In genomic region chr11:76444384-76445121, GRCh38 we compare ENCODE assay signal across 8 cellular contexts. TPM values are rescaled to one million over a fixed set of nuclear protein-coding genes. Genes with fewer than 3 reads are reported as not detected.
DNase-seq lines count a peak whose midpoint lies in the region; ATAC-seq and TF ChIP-seq lines count a peak whose summit lies in the region.

A gene with protein sequence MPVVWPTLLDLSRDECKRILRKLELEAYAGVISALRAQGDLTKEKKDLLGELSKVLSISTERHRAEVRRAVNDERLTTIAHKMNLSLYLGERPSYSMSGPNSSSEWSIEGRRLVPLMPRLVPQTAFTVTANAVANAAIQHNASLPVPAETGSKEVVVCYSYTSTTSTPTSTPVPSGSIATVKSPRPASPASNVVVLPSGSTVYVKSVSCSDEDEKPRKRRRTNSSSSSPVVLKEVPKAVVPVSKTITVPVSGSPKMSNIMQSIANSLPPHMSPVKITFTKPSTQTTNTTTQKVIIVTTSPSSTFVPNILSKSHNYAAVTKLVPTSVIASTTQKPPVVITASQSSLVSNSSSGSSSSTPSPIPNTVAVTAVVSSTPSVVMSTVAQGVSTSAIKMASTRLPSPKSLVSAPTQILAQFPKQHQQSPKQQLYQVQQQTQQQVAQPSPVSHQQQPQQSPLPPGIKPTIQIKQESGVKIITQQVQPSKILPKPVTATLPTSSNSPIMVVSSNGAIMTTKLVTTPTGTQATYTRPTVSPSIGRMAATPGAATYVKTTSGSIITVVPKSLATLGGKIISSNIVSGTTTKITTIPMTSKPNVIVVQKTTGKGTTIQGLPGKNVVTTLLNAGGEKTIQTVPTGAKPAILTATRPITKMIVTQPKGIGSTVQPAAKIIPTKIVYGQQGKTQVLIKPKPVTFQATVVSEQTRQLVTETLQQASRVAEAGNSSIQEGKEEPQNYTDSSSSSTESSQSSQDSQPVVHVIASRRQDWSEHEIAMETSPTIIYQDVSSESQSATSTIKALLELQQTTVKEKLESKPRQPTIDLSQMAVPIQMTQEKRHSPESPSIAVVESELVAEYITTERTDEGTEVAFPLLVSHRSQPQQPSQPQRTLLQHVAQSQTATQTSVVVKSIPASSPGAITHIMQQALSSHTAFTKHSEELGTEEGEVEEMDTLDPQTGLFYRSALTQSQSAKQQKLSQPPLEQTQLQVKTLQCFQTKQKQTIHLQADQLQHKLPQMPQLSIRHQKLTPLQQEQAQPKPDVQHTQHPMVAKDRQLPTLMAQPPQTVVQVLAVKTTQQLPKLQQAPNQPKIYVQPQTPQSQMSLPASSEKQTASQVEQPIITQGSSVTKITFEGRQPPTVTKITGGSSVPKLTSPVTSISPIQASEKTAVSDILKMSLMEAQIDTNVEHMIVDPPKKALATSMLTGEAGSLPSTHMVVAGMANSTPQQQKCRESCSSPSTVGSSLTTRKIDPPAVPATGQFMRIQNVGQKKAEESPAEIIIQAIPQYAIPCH (N-terminal part only) (plus strand): TSS chr11:76445018. CDS start chr11:76446939, 1,921 bp downstream.

- H3K27me3 Mint-ChIP-seq in CD14-positive monocyte (ENCODE audit: low read depth in 3 of 3), result no peaks in the 10 kb centered on the region

- peaks cover 10 to 25% of the 10 kb centered on the region in 2 donors for H3K4me1 ChIP-seq in left lung

- peak; percentile 96 for DNase-seq in CD14-positive monocyte (ENCODE audit: low spot score)
- DNase-seq in NCI-H82 (lab: John Stamatoyannopoulos, UW), result peak; percentile 98
- DNase-seq in activated CD4-positive, alpha-beta T cell treated with anti-CD3 and anti-CD28 coated beads, Interleukin-2, amount 50 U/mL, for 48 hours, result peak; percentile 89 to 93
- DNase-seq in dermis blood vessel endothelial cell, result peak; percentile 100
- DNase-seq in left lung, result peak; percentile 98
- DNase-seq in stimulated activated CD4-positive, alpha-beta T cell treated with anti-CD3 and anti-CD28 coated beads, Interleukin-2, amount 100 ng/mL, for 48 hours, result peak; percentile 83

- peaks cover 19% of the 10 kb centered on the region for H3K4me1 Mint-ChIP-seq in CD14-positive monocyte

- no peak for TF ChIP-seq CTCF in CD14-positive monocyte (IDR thresholded peaks at IDR 0.05)
- no peak for TF ChIP-seq CTCF in left lung (IDR thresholded peaks at IDR 0.05)

- H3K27ac ChIP-seq in left lung, result peak within 1 kb of the TSS; percentile 83 to 90

- no peaks in the 10 kb centered on the region for H3K9me3 Mint-ChIP-seq in CD14-positive monocyte

- H3K27ac Mint-ChIP-seq in CD14-positive monocyte, result peak within 1 kb of the TSS; percentile 92 to 98 (median 98)

- no peaks in the 10 kb centered on the region for H3K27me3 ChIP-seq in left lung

- H3K9me3 ChIP-seq in left lung, result no peaks in the 10 kb centered on the region

- intact Hi-C loops in CD14-positive monocyte (cut with micrococcal nuclease) (loop anchor here (2.0 to 5.0 kb wide), 2 partner anchors 62 to 64 kb away; partner anchors contain the start of genes GVQW3 (in 2 of the 2) and THAP12 (in 2 of the 2)), left lung (cut with DNase I) (loop anchor here in 1 of 2 donors (10.0 kb wide), 1 partner anchor 70 kb away; no protein-coding TSS in a partner anchor)

- H3K4me3 ChIP-seq in left lung, result peak within 1 kb of the TSS; percentile 98 to 99

- ATAC-seq in GM19397 (IDR thresholded peaks at IDR 0.05; ENCODE audit: unreplicated experiment) (peak; percentile 95), HG03571 (IDR thresholded peaks at IDR 0.05; ENCODE audit: unreplicated experiment) (peak; percentile 78), left lung (peak; percentile 95)

- peaks cover 19 to 27% of the 10 kb centered on the region in 2 donors for H3K36me3 Mint-ChIP-seq in CD14-positive monocyte

- H3K36me3 ChIP-seq in left lung, result peaks cover 0 to 14% of the 10 kb centered on the region in 2 donors

- H3K4me3 Mint-ChIP-seq in CD14-positive monocyte, result peak within 1 kb of the TSS; percentile 96 to 97

RNA-seq across cellular contexts. Expression of the gene that starts here (rescaled TPM):
- 1 to 10 TPM; 9.2 to 9.4 TPM for polyA plus RNA-seq in CD14-positive monocyte
- total RNA-seq in dermis blood vessel endothelial cell (9.6 and 21.4 TPM in 2 replicates), left lung (10 to 100 TPM; 18.2 to 24.8 TPM)

Comparison
In these comparisons a context has a peak if more than half of its experiments do, and no peak if none do; other contexts are left out.
1. Peak in every context shown above with its lines: DNase-seq, ATAC-seq, H3K4me3 ChIP-seq and H3K27ac ChIP-seq.